ENCODE assay signal across 8 cellular contexts in the genomic region with DNA sequence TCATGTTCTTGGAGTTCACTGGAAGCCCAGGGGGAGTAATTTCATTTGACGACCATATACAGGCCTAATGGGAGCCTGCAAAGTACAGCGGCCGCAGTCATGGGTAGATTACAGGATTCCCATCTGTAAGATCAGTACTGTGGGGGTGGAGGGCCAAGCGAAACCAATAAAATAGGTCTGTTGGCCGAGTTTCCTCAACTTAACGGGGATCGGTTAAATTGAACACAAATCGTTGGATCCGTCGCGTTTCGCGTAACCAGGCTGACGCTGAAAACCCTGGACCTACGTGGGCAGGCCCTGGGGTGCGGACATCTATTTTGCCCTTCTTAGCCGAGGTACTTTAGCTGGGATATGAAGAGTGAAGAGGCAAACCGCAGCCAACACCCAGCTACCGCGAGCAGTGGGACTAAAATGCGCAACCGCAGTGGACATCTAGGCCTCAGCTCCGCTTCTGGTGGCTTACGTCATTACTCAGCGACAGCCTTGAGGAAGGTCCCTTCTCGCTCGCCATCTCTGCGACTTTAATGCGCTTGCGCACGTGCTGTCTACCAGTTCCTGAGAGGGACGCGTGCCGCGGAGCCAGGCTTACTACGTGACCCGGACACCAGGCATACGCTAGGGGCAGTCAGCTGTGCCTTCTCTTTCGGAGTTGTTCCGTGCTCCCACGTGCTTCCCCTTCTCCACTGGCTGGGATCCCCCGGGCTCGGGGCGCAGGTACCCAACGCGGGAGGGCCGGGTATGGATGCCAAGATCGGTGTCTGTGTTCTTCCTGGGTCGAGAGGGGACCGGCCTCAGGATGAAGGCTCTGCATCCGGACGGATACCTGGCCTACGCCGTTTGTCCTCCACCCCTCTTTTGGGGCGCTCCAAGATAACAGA. TPM values are rescaled to one million over a fixed set of nuclear protein-coding genes. Genes with fewer than 3 reads are reported as not detected.
A peak's percentile ranks its signal among the peaks of the same experiment; 100 is the strongest.
DNase-seq lines count a peak whose midpoint lies in the region; ATAC-seq and TF ChIP-seq lines count a peak whose summit lies in the region.

Gene NAT10 (plus strand): TSS at position 551 of the 878 bp plus-strand sequence. CDS start 2,597 bp downstream, outside the sequence.

- peaks cover 27 to 28% of the 10 kb centered on the region in 2 donors for H3K36me3 Mint-ChIP-seq in activated naive CD4-positive, alpha-beta T cell treated with anti-CD3 and anti-CD28 coated beads, Interleukin-2, amount 50 U/mL, for 72 hours

- peaks cover 6% of the 10 kb centered on the region for H3K4me1 ChIP-seq in testis

- peak; percentile 27 for TF ChIP-seq POLR2A in testis (IDR thresholded peaks at IDR 0.05)

- H3K27ac ChIP-seq in testis = peak within 1 kb of the TSS; percentile 82 to 95

- TF ChIP-seq CTCF in GM12864 (IDR thresholded peaks at IDR 0.05; ENCODE audit: low read depth, low read length, missing control alignments) (peak; percentile 40), omental fat pad (IDR thresholded peaks at IDR 0.05) (no peak), testis (IDR thresholded peaks at IDR 0.05) (peak in 1 of 3 experiments; percentile 22)

- ATAC-seq in HG02623 (IDR thresholded peaks at IDR 0.05; ENCODE audit: unreplicated experiment) (peak; percentile 88), omental fat pad (ENCODE audit: low FRiP score) (peak; percentile 93)
- ATAC-seq in activated naive CD4-positive, alpha-beta T cell treated with anti-CD3 and anti-CD28 coated beads, Interleukin-2, amount 50 U/mL, for 72 hours = peak; percentile 94 to 96

- DNase-seq in GM12864 (ENCODE audit: low read depth) = peak; percentile 99
- peak; percentile 98 for DNase-seq in NCI-H1092 treated with DMSO at 0.1 percent for 48 hours (lab: John Stamatoyannopoulos, UW)
- DNase-seq in SKM-1 (lab: John Stamatoyannopoulos, UW; ENCODE audit: unreplicated experiment) = peak; percentile 97
- peak; percentile 91 to 98 for DNase-seq in activated naive CD4-positive, alpha-beta T cell treated with anti-CD3 and anti-CD28 coated beads, Interleukin-2, amount 50 U/mL, for 72 hours (ENCODE audit: low spot score in 2 of 2)
- DNase-seq in glomerular endothelial cell (ENCODE audit: extremely low read depth, low read depth, low spot score) = peak; percentile 98
- DNase-seq in omental fat pad (ENCODE audit: low spot score) = peak; percentile 92
- peak; percentile 97 for DNase-seq in testis

- 0 to 1% methylated on average over 47 to 52 of the region's 55 CpGs for WGBS in testis, 2 donors

- no peaks in the 10 kb centered on the region for H3K27me3 ChIP-seq in testis

- no peaks in the 10 kb centered on the region for H3K9me3 Mint-ChIP-seq in activated naive CD4-positive, alpha-beta T cell treated with anti-CD3 and anti-CD28 coated beads, Interleukin-2, amount 50 U/mL, for 72 hours

- H3K9me3 ChIP-seq in testis = no peaks in the 10 kb centered on the region

- H3K27ac Mint-ChIP-seq in activated naive CD4-positive, alpha-beta T cell treated with anti-CD3 and anti-CD28 coated beads, Interleukin-2, amount 50 U/mL, for 72 hours = peak within 1 kb of the TSS; percentile 99

- H3K4me3 ChIP-seq in GM12864 (ENCODE audit: low read depth, low read length) (peak within 1 kb of the TSS; percentile 70), testis (peak within 1 kb of the TSS; percentile 87 to 96)

- no peaks in the 10 kb centered on the region for H3K36me3 ChIP-seq in testis (ENCODE audit: low read depth, missing control alignments)

- intact Hi-C loops in testis (cut with DNase I; ENCODE audit: low total_unique reads) = no loop called here

RNA-seq across cellular contexts. Expression of gene NAT10, which starts in this region (rescaled TPM):
- 100 to 1,000 TPM in 1 of 2 donors, 10 to 100 TPM in 1; 53.9 to 154 TPM for total RNA-seq in activated naive CD4-positive, alpha-beta T cell treated with anti-CD3 and anti-CD28 coated beads, Interleukin-2, amount 50 U/mL, for 72 hours
- 18.8 and 23.3 TPM in 2 replicates for total RNA-seq in glomerular endothelial cell
- 10 to 100 TPM; 26.5 to 52.7 (median 27.7) TPM for total RNA-seq in omental fat pad
- 10 to 100 TPM; 47.7 to 50.5 TPM for total RNA-seq in testis
- polyA plus RNA-seq in testis (ENCODE audit: insufficient read depth, low read depth, low replicate concordance) = 49.9 TPM

Comparison
In these comparisons a context has a peak if more than half of its experiments do, and no peak if none do; other contexts are left out.
1. Peak in every context shown above with its lines: DNase-seq, ATAC-seq, H3K4me3 ChIP-seq and H3K27ac ChIP-seq.